ENCODE assay signal across 1 cellular context in genomic region chr1:210527091-210527490, GRCh38.
A peak's percentile ranks its signal among the peaks of the same experiment; 100 is the strongest.
TF ChIP-seq lines count a peak whose summit lies in the region.

No MANE protein-coding gene starts in this region.

TF ChIP-seq in HEK293, 187 proteins besides CTCF, POLR2A, EP300 and RAD21 (continued from another document):
- TF ChIP-seq, protein P1, sequence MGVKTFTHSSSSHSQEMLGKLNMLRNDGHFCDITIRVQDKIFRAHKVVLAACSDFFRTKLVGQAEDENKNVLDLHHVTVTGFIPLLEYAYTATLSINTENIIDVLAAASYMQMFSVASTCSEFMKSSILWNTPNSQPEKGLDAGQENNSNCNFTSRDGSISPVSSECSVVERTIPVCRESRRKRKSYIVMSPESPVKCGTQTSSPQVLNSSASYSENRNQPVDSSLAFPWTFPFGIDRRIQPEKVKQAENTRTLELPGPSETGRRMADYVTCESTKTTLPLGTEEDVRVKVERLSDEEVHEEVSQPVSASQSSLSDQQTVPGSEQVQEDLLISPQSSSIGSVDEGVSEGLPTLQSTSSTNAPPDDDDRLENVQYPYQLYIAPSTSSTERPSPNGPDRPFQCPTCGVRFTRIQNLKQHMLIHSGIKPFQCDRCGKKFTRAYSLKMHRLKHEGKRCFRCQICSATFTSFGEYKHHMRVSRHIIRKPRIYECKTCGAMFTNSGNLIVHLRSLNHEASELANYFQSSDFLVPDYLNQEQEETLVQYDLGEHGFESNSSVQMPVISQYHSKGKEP (tag by site-specific recombination; IDR thresholded peaks at IDR 0.05) = 0 out of 2 replicates have a peak, but pooled peaks have one; percentile 27
- TF ChIP-seq, protein P2, sequence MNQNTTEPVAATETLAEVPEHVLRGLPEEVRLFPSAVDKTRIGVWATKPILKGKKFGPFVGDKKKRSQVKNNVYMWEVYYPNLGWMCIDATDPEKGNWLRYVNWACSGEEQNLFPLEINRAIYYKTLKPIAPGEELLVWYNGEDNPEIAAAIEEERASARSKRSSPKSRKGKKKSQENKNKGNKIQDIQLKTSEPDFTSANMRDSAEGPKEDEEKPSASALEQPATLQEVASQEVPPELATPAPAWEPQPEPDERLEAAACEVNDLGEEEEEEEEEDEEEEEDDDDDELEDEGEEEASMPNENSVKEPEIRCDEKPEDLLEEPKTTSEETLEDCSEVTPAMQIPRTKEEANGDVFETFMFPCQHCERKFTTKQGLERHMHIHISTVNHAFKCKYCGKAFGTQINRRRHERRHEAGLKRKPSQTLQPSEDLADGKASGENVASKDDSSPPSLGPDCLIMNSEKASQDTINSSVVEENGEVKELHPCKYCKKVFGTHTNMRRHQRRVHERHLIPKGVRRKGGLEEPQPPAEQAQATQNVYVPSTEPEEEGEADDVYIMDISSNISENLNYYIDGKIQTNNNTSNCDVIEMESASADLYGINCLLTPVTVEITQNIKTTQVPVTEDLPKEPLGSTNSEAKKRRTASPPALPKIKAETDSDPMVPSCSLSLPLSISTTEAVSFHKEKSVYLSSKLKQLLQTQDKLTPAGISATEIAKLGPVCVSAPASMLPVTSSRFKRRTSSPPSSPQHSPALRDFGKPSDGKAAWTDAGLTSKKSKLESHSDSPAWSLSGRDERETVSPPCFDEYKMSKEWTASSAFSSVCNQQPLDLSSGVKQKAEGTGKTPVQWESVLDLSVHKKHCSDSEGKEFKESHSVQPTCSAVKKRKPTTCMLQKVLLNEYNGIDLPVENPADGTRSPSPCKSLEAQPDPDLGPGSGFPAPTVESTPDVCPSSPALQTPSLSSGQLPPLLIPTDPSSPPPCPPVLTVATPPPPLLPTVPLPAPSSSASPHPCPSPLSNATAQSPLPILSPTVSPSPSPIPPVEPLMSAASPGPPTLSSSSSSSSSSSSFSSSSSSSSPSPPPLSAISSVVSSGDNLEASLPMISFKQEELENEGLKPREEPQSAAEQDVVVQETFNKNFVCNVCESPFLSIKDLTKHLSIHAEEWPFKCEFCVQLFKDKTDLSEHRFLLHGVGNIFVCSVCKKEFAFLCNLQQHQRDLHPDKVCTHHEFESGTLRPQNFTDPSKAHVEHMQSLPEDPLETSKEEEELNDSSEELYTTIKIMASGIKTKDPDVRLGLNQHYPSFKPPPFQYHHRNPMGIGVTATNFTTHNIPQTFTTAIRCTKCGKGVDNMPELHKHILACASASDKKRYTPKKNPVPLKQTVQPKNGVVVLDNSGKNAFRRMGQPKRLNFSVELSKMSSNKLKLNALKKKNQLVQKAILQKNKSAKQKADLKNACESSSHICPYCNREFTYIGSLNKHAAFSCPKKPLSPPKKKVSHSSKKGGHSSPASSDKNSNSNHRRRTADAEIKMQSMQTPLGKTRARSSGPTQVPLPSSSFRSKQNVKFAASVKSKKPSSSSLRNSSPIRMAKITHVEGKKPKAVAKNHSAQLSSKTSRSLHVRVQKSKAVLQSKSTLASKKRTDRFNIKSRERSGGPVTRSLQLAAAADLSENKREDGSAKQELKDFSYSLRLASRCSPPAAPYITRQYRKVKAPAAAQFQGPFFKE (tag by site-specific recombination; IDR thresholded peaks at IDR 0.05; ENCODE audit: borderline replicate concordance) = no peak
